22 cellular contexts compared by ENCODE assay signal in genomic region chr20:50393990-50394561, GRCh38.
DNase-seq lines count a peak whose midpoint lies in the region; ATAC-seq, FAIRE-seq and TF ChIP-seq lines count a peak whose summit lies in the region.
"Had no signal": no experiment of that assay in that cellular context is flagged by ENCODE, and none has a peak within 500 bp of the region (broad histone marks: within the 10 kb centered on the region; RNA-seq: fewer than 3 reads in every experiment).

No MANE protein-coding gene starts in this region.

- no peak overlapping the region for H3K4me2 ChIP-seq in A549

- H3K4me3 ChIP-seq in A549 (no peak overlapping the region), NT2/D1 (ENCODE audit: insufficient read length, low read depth) (no peak overlapping the region), gastroesophageal sphincter (no peak overlapping the region), stomach (no peak overlapping the region)
- H3K4me3 ChIP-seq: pancreas, SJCRH30 had no signal

- TF ChIP-seq RAD21 in A549 (conservative IDR thresholded peaks at IDR 0.05 in 1 of 2, IDR thresholded peaks at IDR 0.05 in 1 of 2), result no peak

- CTCF ChIA-PET in A549 (lab: Yijun Ruan, JAX) (interaction anchor here (0.7 to 2.6 kb wide), 3 partner anchors 14 to 215 kb away, joined by 4 to 10 read pairs (median 6); no protein-coding TSS in a partner anchor), GM10248 (lab: Yijun Ruan, JAX) (no interaction called here)

- ATAC-seq in A549 (no peak), gastroesophageal sphincter (no peak), GM18907 (IDR thresholded peaks at IDR 0.05; ENCODE audit: unreplicated experiment) (no peak)
- ATAC-seq: activated naive CD8-positive, alpha-beta T cell treated with anti-CD3 and anti-CD28 coated beads, Interleukin-2, amount 50 U/mL, for 24 hours; pancreas had no signal

- H3K4me1 ChIP-seq in A549, result peaks cover 57% of the 10 kb centered on the region
- H3K4me1 ChIP-seq in NT2/D1 (ENCODE audit: insufficient read depth, insufficient read length), result peaks cover 16% of the 10 kb centered on the region
- peaks cover 0 to 51% (median 23%) of the 10 kb centered on the region in 3 donors for H3K4me1 ChIP-seq in gastroesophageal sphincter
- peaks cover 47 to 72% (median 60%) of the 10 kb centered on the region in 4 donors for H3K4me1 ChIP-seq in stomach
- H3K4me1 ChIP-seq: SJCRH30 had no signal

- TF ChIP-seq CTCF in A549 (IDR thresholded peaks at IDR 0.05) (no peak), gastroesophageal sphincter (IDR thresholded peaks at IDR 0.05) (no peak), stomach (IDR thresholded peaks at IDR 0.05) (no peak), GM10248 (IDR thresholded peaks at IDR 0.05; ENCODE audit: control extremely low read depth, extremely low read depth, low read depth, missing control alignments) (no peak)

- intact Hi-C loops in stomach (cut with DNase I; ENCODE audit: low total_unique reads), result loop anchor here (10.0 kb wide), 1 partner anchor 61 kb away; no protein-coding TSS in a partner anchor

- H3K9me3 ChIP-seq in A549 (no peaks in the 10 kb centered on the region), NT2/D1 (ENCODE audit: insufficient read depth, low read length) (no peaks in the 10 kb centered on the region), gastroesophageal sphincter (no peaks in the 10 kb centered on the region), stomach (no peaks in the 10 kb centered on the region)
- H3K9me3 ChIP-seq: pancreas, SJCRH30 had no signal

- H3K36me3 ChIP-seq in NT2/D1 (ENCODE audit: insufficient read depth, insufficient read length, low read length), result no peaks in the 10 kb centered on the region
- H3K36me3 ChIP-seq in gastroesophageal sphincter, result no peaks in the 10 kb centered on the region
- no peaks in the 10 kb centered on the region for H3K36me3 ChIP-seq in stomach
- H3K36me3 ChIP-seq: brain microvascular endothelial cell, pancreas, SJCRH30 had no signal

- no peak for FAIRE-seq in A549 (lab: Jason Lieb, UNC)
- FAIRE-seq: endothelial cell of umbilical vein, G401.6, pancreas had no signal

- TF ChIP-seq POLR2A in A549 (IDR thresholded peaks at IDR 0.05; ENCODE audit: low read length) (no peak), gastroesophageal sphincter (IDR thresholded peaks at IDR 0.05) (no peak), stomach (IDR thresholded peaks at IDR 0.05) (no peak)

- TF ChIP-seq EP300 in A549 (IDR thresholded peaks at IDR 0.05) (no peak), gastroesophageal sphincter (IDR thresholded peaks at IDR 0.05) (no peak), stomach (IDR thresholded peaks at IDR 0.05) (no peak)

- POLR2A ChIA-PET in A549 (lab: Yijun Ruan, JAX), result no interaction called here
- POLR2A ChIA-PET in GM10248 (lab: Yijun Ruan, JAX), result no interaction called here

- H3K27ac ChIP-seq in A549, result peak overlapping the region; percentile 67 to 81; a peak in 5 of 6 replicates
- peak overlapping the region; percentile 62 to 90 (median 86) for H3K27ac ChIP-seq in gastroesophageal sphincter
- peak overlapping the region in 4 of 5 donors; percentile 79 to 88 (median 80) for H3K27ac ChIP-seq in stomach
- H3K27ac ChIP-seq: brain microvascular endothelial cell, SJCRH30 had no signal

- peak overlapping the region; percentile 7 for H3K9ac ChIP-seq in NT2/D1 (ENCODE audit: insufficient read length, low read depth)

- DNase-seq in A549 (ENCODE audit: low read depth in 1 of 2, low spot score in 1 of 2) (no peak), NT2/D1 (ENCODE audit: low read depth, low spot score) (no peak), stomach (no peak), mesenteric fat pad (ENCODE audit: low spot score) (no peak), NOMO-1 (lab: John Stamatoyannopoulos, UW; ENCODE audit: unreplicated experiment in 2 of 2) (no peak), GM10248 (ENCODE audit: extremely low spot score) (no peak)
- DNase-seq: ACHN; activated CD4-positive, alpha-beta T cell treated with anti-CD3 and anti-CD28 coated beads, Interleukin-2, amount 10 ng/mL, durations not matched to agents 7 days and 5 days; activated naive CD8-positive, alpha-beta T cell treated with anti-CD3 and anti-CD28 coated beads, Interleukin-2, amount 50 U/mL, for 24 hours; brain microvascular endothelial cell; DMS 273 treated with DMSO at 0.1 percent for 48 hours; islet precursor cell; naive B cell; NCI-H1694 treated with DMSO at 0.1 percent for 48 hours; NCI-H748 treated with DMSO at 0.1 percent for 48 hours; pancreas; SJCRH30; stimulated activated naive CD4-positive, alpha-beta T cell had no signal

- no peaks in the 10 kb centered on the region for H3K27me3 ChIP-seq in NT2/D1 (ENCODE audit: insufficient read depth, insufficient read length)
- no peaks in the 10 kb centered on the region for H3K27me3 ChIP-seq in gastroesophageal sphincter
- no peaks in the 10 kb centered on the region for H3K27me3 ChIP-seq in stomach
- H3K27me3 ChIP-seq: brain microvascular endothelial cell, pancreas had no signal

- 85% methylated on average over 22 of the region's 24 CpGs for WGBS in A549 (ENCODE audit: missing lambda C conversion rate)
- 79 to 83% methylated on average over 7 to 22 of the region's 24 CpGs for WGBS in gastroesophageal sphincter (ENCODE audit: low coverage in 1 of 2), 2 donors
- 84 to 93% (median 91%) methylated on average over 22 to 24 of the region's 24 CpGs for WGBS in stomach, 5 donors

TF ChIP-seq in A549, 52 proteins besides CTCF, POLR2A, EP300 and RAD21:
- TF ChIP-seq NFE2L2 (conservative IDR thresholded peaks at IDR 0.05; ENCODE audit: low read length), result no peak
- TF ChIP-seq EHMT2 (IDR thresholded peaks at IDR 0.05; ENCODE audit: low read depth), result no peak
- no peak for TF ChIP-seq MYC (IDR thresholded peaks at IDR 0.05; ENCODE audit: borderline replicate concordance, low read length)
- TF ChIP-seq GATA3 (IDR thresholded peaks at IDR 0.05; ENCODE audit: borderline replicate concordance), result no peak
- TF ChIP-seq, protein P1, sequence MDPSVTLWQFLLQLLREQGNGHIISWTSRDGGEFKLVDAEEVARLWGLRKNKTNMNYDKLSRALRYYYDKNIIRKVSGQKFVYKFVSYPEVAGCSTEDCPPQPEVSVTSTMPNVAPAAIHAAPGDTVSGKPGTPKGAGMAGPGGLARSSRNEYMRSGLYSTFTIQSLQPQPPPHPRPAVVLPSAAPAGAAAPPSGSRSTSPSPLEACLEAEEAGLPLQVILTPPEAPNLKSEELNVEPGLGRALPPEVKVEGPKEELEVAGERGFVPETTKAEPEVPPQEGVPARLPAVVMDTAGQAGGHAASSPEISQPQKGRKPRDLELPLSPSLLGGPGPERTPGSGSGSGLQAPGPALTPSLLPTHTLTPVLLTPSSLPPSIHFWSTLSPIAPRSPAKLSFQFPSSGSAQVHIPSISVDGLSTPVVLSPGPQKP (IDR thresholded peaks at IDR 0.05; ENCODE audit: low read depth, low read length), result no peak
- no peak for TF ChIP-seq POLR2AphosphoS2 (conservative IDR thresholded peaks at IDR 0.05; ENCODE audit: low read length)
